Comparison of ENCODE assay signal across 17 cellular contexts in genomic region chr11:15213471-15214231, GRCh38.
"Had no signal": no experiment of that assay in that cellular context is flagged by ENCODE, and none has a peak within 500 bp of the region (broad histone marks: within the 10 kb centered on the region; RNA-seq: fewer than 3 reads in every experiment).

No MANE protein-coding gene starts in this region.

- H3K9me3 ChIP-seq: left ventricle myocardium inferior, spleen, suprapubic skin had no signal

- H3K36me3 ChIP-seq: brain microvascular endothelial cell, left ventricle myocardium inferior, spleen, suprapubic skin had no signal

- H3K4me3 ChIP-seq: left ventricle myocardium inferior, spleen, suprapubic skin had no signal

- H3K27me3 ChIP-seq: brain microvascular endothelial cell, suprapubic skin had no signal

- H3K4me1 ChIP-seq: left ventricle myocardium inferior, suprapubic skin had no signal

- ATAC-seq: activated CD4-positive, CD25-positive, alpha-beta regulatory T cell treated with anti-CD3 and anti-CD28 coated beads, Interleukin-2, amount 50 U/mL, for 24 hours; effector memory CD8-positive, alpha-beta T cell; natural killer cell treated with Interleukin-12 subunit alpha and Interleukin-12 subunit beta and Interleukin-15 and Interleukin-18, amount 100 ng/mL, for 72 hours; sciatic nerve had no signal

- DNase-seq: activated CD4-positive, alpha-beta T cell treated with anti-CD3 and anti-CD28 coated beads, Interleukin-2, amount 50 U/mL, for 1 hour; activated naive CD4-positive, alpha-beta T cell; activated naive CD8-positive, alpha-beta T cell treated with anti-CD3 and anti-CD28 coated beads, Interleukin-2, amount 10 ng/mL, durations not matched to agents 7 days and 5 days; activated T-cell treated with anti-CD3 and anti-CD28 coated beads for 4 hours; brain microvascular endothelial cell; cerebellar nuclear complex; effector memory CD8-positive, alpha-beta T cell; islet precursor cell; left ventricle myocardium inferior; mesenchymal stem cell; spleen; T1000; trophoblast cell had no signal

- H3K27ac ChIP-seq: brain microvascular endothelial cell, left ventricle myocardium inferior, suprapubic skin had no signal
